ENCODE assay signal across 2 cellular contexts in genomic region chr10:118282670-118283069, GRCh38.
TF ChIP-seq lines count a peak whose summit lies in the region.

No MANE protein-coding gene starts in this region.

TF ChIP-seq in IMR-90, 13 proteins besides CTCF, POLR2A, EP300 and RAD21:
- TF ChIP-seq USF2 (IDR thresholded peaks at IDR 0.05; ENCODE audit: low read depth, low read length) = no peak
- TF ChIP-seq BHLHE40 (IDR thresholded peaks at IDR 0.05; ENCODE audit: low read depth, low read length) = no peak
- TF ChIP-seq MXI1 (IDR thresholded peaks at IDR 0.05; ENCODE audit: borderline replicate concordance, low read depth, low read length) = no peak
- TF ChIP-seq RCOR1 (IDR thresholded peaks at IDR 0.05; ENCODE audit: insufficient replicate concordance, low read length) = no peak

TF ChIP-seq in H1, 55 proteins besides CTCF, POLR2A, EP300 and RAD21:
- no peak for TF ChIP-seq TBP (IDR thresholded peaks at IDR 0.05; ENCODE audit: low read depth, low read length)
TF ChIP-seq in H1: peak in this region for 0.
